In the genomic region with DNA sequence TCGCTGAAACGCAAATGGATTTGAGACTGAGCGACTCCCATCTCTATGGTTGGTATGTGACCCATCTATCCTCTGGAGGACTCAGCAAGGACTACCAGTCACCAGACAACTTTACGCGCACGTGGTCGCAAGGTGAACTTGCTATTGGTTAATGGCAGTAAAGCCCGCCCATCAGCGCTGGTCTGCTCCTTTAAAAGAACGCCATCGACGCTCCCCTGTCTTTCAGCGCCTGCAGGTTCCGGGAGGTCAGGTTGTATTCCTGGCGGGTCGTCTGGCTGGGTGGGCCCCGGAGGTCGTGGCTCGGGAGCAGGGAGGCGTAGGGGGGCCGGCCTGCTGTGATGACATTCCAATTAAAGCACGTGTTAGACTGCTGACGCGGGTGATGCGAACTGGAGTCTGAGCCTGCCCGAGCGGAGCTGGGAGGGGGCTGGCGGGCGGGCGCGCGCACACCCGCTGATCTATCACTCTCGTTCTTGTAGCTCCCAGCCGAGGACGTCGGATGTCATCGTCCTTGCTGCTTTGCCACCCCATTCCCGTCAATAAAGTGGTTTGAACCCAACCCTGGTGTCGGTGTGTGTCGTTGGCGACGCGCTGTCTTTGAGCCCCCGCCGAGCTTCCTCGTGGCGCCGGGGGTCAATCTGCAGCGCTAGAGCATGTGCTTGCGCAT, we compare ENCODE assay signal across 8 cellular contexts.
DNase-seq lines count a peak whose midpoint lies in the region; ATAC-seq lines count a peak whose summit lies in the region.

No MANE protein-coding gene starts in this region.

- ATAC-seq in GM19035 (IDR thresholded peaks at IDR 0.05; ENCODE audit: unreplicated experiment) = peak; percentile 93
- ATAC-seq in HG03280 (IDR thresholded peaks at IDR 0.05; ENCODE audit: unreplicated experiment) = peak; percentile 96

- DNase-seq in AG20443 (ENCODE audit: low spot score) (peak; percentile 95), NCI-H345 (lab: John Stamatoyannopoulos, UW) (peak; percentile 98), cerebellar cortex (ENCODE audit: low spot score) (peak; percentile 100), islet precursor cell (peak; percentile 100)
- DNase-seq in activated CD4-positive, CD25-positive, alpha-beta regulatory T cell (lab: John Stamatoyannopoulos, UW) = peak; percentile 79 to 91 (median 86)
- DNase-seq in stimulated activated CD4-positive, alpha-beta T cell treated with anti-CD3 and anti-CD28 coated beads, Interleukin-12 subunit alpha, Interleukin-12 subunit beta, amount 100 ng/mL, for 4 hours = peak; percentile 91

Comparison
In these comparisons a context has a peak if more than half of its experiments do, and no peak if none do; other contexts are left out.
1. Peak in every context shown above with its lines: DNase-seq and ATAC-seq.